In the genomic region with DNA sequence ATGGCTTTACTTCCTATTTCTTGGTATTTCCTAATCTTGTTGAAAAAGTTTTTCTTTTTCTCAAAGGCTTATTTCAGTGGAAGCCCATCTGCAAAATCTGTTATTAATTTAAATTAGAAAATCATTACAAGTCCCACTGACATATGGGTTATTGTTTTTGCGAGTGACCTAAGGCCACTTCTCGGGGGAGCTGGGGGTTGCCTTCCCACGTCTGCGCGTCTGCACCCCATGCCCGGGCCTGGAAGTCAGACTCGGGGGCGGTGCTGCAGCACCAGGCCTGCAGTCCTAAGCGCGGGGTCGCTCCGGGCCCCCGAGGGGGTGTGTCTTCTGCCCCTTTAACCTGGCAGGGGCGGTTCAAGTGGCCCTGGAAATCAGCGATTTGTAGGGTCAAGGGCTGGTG, we compare ENCODE assay signal across 8 cellular contexts. TPM values are rescaled to one million over a fixed set of nuclear protein-coding genes. Genes with fewer than 3 reads are reported as not detected.
DNase-seq lines count a peak whose midpoint lies in the region; ATAC-seq and TF ChIP-seq lines count a peak whose summit lies in the region.
"Not testable (repeated sequence)": the region's sequence is repeated elsewhere in the genome, so short reads cannot be mapped to it uniquely, and the experiment has no call there.

No MANE protein-coding gene starts in this region.

- not testable (repeated sequence) for TF ChIP-seq POLR2A in tibial nerve (IDR thresholded peaks at IDR 0.05)

- H3K9ac ChIP-seq in OCI-LY1 (ENCODE audit: low read length); adipocyte (ENCODE audit: low read length): not testable (repeated sequence)

- H3K36me3 ChIP-seq in OCI-LY1 (ENCODE audit: insufficient read depth, low read length); adipocyte (ENCODE audit: control insufficient read depth, insufficient read depth, low read length, severe bottlenecking); neutrophil; tibial nerve: not testable (repeated sequence)

- not testable (repeated sequence) for H2AFZ ChIP-seq in OCI-LY1 (ENCODE audit: low read length)

- not testable (repeated sequence) for H3K79me2 ChIP-seq in OCI-LY1 (ENCODE audit: insufficient read depth, low read length)

- DNase-seq in adipocyte (ENCODE audit: low read depth) = peak; percentile 4
- peak in 1 of 2 donors; percentile 8 for DNase-seq in foreskin fibroblast
- DNase-seq in tibial nerve (ENCODE audit: low spot score in 2 of 2) = not testable (repeated sequence)

- H4K20me1 ChIP-seq in OCI-LY1 (ENCODE audit: insufficient read depth, low read length) = not testable (repeated sequence)

- peak overlapping the region; percentile 32; the same call in 1 of the 2 replicates for H3K4me2 ChIP-seq in OCI-LY1 (ENCODE audit: low read length)

- TF ChIP-seq CTCF in GM12875 (IDR thresholded peaks at IDR 0.05; ENCODE audit: borderline replicate concordance, insufficient read depth, low read depth, low read length); OCI-LY1 (IDR thresholded peaks at IDR 0.05; ENCODE audit: low read length); foreskin fibroblast (IDR thresholded peaks at IDR 0.05; ENCODE audit: low read depth, low read length); neutrophil (IDR thresholded peaks at IDR 0.05); tibial nerve (IDR thresholded peaks at IDR 0.05): not testable (repeated sequence)

- 10% methylated on average over 2 of the region's 15 CpGs; no CpG with 5 or more reads in 1 of the 2 donors for WGBS in tibial nerve, 2 donors

- not testable (repeated sequence) for H3K9me2 ChIP-seq in OCI-LY1 (ENCODE audit: low read depth, low read length)

- H3K27me3 ChIP-seq in OCI-LY1 (ENCODE audit: insufficient read depth, low read length); adipocyte (replicated peaks; ENCODE audit: control insufficient read depth, insufficient read depth, low read length); neutrophil; tibial nerve: not testable (repeated sequence)

- not testable (repeated sequence) for H3K9me3 ChIP-seq in OCI-LY1 (ENCODE audit: low read length); adipocyte (ENCODE audit: control insufficient read depth, low read length); neutrophil; tibial nerve

- not testable (repeated sequence) for H3K4me1 ChIP-seq in OCI-LY1 (ENCODE audit: insufficient read depth, low read length, severe bottlenecking); adipocyte (ENCODE audit: control insufficient read depth, insufficient read depth, low read length); neutrophil (ENCODE audit: control insufficient read depth in 1 of 2, insufficient read depth in 1 of 2, low read depth in 1 of 2, low read length in 1 of 2); tibial nerve

- H3F3A ChIP-seq in OCI-LY1 (ENCODE audit: insufficient read depth, low read length) = not testable (repeated sequence)

- not testable (repeated sequence) for H3K27ac ChIP-seq in OCI-LY1 (ENCODE audit: low read depth, low read length, poor library complexity, severe bottlenecking); neutrophil; tibial nerve

- H3K4me3 ChIP-seq in GM12875 (ENCODE audit: low read depth, low read length) = peak overlapping the region; percentile 36
- peak overlapping the region; percentile 64 for H3K4me3 ChIP-seq in OCI-LY1 (ENCODE audit: low read depth, low read length, poor library complexity, severe bottlenecking)
- H3K4me3 ChIP-seq in adipocyte (ENCODE audit: low read length) = peak overlapping the region; percentile 79
- H3K4me3 ChIP-seq in foreskin fibroblast (ENCODE audit: low read depth in 1 of 2, low read length in 2 of 2) = peak overlapping the region; percentile 38 to 52
- peak overlapping the region; percentile 50 to 54 for H3K4me3 ChIP-seq in neutrophil (ENCODE audit: low read depth in 1 of 2, low read length in 1 of 2)
- H3K4me3 ChIP-seq in tibial nerve = peak overlapping the region; percentile 57 to 68 (median 62)

- ATAC-seq in GM21723 (IDR thresholded peaks at IDR 0.05; ENCODE audit: unreplicated experiment) = peak; percentile 10
- ATAC-seq in HG03280 (IDR thresholded peaks at IDR 0.05; ENCODE audit: unreplicated experiment) = peak; percentile 13

- TF ChIP-seq EP300 in tibial nerve (IDR thresholded peaks at IDR 0.05) = not testable (repeated sequence)

RNA-seq across cellular contexts. Expression of gene NBPF8, which starts 0.4 kb away (rescaled TPM):
- 10 to 100 TPM; 14.4 to 24.7 (median 16.5) TPM for total RNA-seq in tibial nerve
